Comparison of ENCODE assay signal across 9 cellular contexts in genomic region chr6:42226251-42227143, GRCh38. TPM values are rescaled to one million over a fixed set of nuclear protein-coding genes. Genes with fewer than 3 reads are reported as not detected.
DNase-seq lines count a peak whose midpoint lies in the region; ATAC-seq and TF ChIP-seq lines count a peak whose summit lies in the region.
"Had no signal": no experiment of that assay in that cellular context is flagged by ENCODE, and none has a peak within 500 bp of the region (broad histone marks: within the 10 kb centered on the region; RNA-seq: fewer than 3 reads in every experiment).

No MANE protein-coding gene starts in this region.

- ATAC-seq in SK-N-SH treated with all-trans-retinoic acid at 6 μM for 48 hours (peak; percentile 80), GM19395 (IDR thresholded peaks at IDR 0.05; ENCODE audit: unreplicated experiment) (no peak), HG03108 (IDR thresholded peaks at IDR 0.05; ENCODE audit: unreplicated experiment) (no peak), GM21367 (IDR thresholded peaks at IDR 0.05; ENCODE audit: unreplicated experiment) (no peak), GM19397 (IDR thresholded peaks at IDR 0.05; ENCODE audit: unreplicated experiment) (no peak)

- H3K4me1 ChIP-seq in HEK293 (ENCODE audit: control insufficient read depth, insufficient read depth, low read length) (peaks cover 16% of the 10 kb centered on the region), smooth muscle cell (ENCODE audit: low read depth) (no peaks in the 10 kb centered on the region)

- H3K36me3 ChIP-seq in HEK293 (ENCODE audit: control insufficient read depth in 2 of 2, insufficient read depth in 1 of 2, low read length in 2 of 2) = no peaks in the 10 kb centered on the region
- no peaks in the 10 kb centered on the region for H3K36me3 ChIP-seq in smooth muscle cell (ENCODE audit: low read depth)

- CTCF ChIA-PET in HEK293 (lab: Yijun Ruan, JAX) = interaction anchor here (0.6 to 5.2 kb wide), 15 partner anchors 9 to 858 kb away, joined by 3 to 46 read pairs (median 3); partner anchors contain the start of genes MRPS10, TAF8 and TOMM6

- peak overlapping the region; percentile 43 for H3K9ac ChIP-seq in smooth muscle cell (ENCODE audit: low read depth)

- H3F3A ChIP-seq in smooth muscle cell (ENCODE audit: low read depth) = no peaks in the 10 kb centered on the region

- H2AFZ ChIP-seq in smooth muscle cell (ENCODE audit: low read depth) = no peak overlapping the region

- peak; percentile 83 for DNase-seq in glomerular visceral epithelial cell (ENCODE audit: extremely low spot score)
- no peak for DNase-seq in smooth muscle cell (lab: John Stamatoyannopoulos, UW; ENCODE audit: unreplicated experiment)
- DNase-seq: activated effector memory CD4-positive, alpha-beta T cell treated with Interleukin-2 at 50 U/mL for 16 hours had no signal

- H3K4me2 ChIP-seq in smooth muscle cell = peak overlapping the region; percentile 40

- H3K27me3 ChIP-seq in smooth muscle cell (ENCODE audit: low read depth) = no peaks in the 10 kb centered on the region

- H3K4me3 ChIP-seq in HEK293 (ENCODE audit: low read depth, low read length) (no peak overlapping the region), smooth muscle cell (no peak overlapping the region)

- POLR2A ChIA-PET in HEK293 (lab: Yijun Ruan, JAX) = interaction anchor here (0.5 to 1.7 kb wide), 10 partner anchors 9 to 795 kb away, joined by 3 to 7 read pairs (median 4); partner anchors contain the start of genes MRPS10, TAF8, TOMM6 and UBR2

- H3K27ac ChIP-seq in HEK293 (ENCODE audit: extremely low read depth, low read depth, low read length) (peak overlapping the region; percentile 34; the same call in 1 of the 2 replicates), smooth muscle cell (ENCODE audit: low read depth) (peak overlapping the region; percentile 86)

- WGBS in smooth muscle cell (ENCODE audit: low lambda C conversion rate) = 32% methylated on average over 11 of the region's 11 CpGs

- H4K20me1 ChIP-seq in smooth muscle cell (ENCODE audit: low read depth) = no peaks in the 10 kb centered on the region

- TF ChIP-seq CTCF in HEK293 (tag by site-specific recombination; IDR thresholded peaks at IDR 0.05) (no peak), smooth muscle cell (IDR thresholded peaks at IDR 0.05; ENCODE audit: borderline replicate concordance, insufficient read depth, poor library complexity, severe bottlenecking) (no peak)

- no peaks in the 10 kb centered on the region for H3K79me2 ChIP-seq in smooth muscle cell (ENCODE audit: low read depth)

- H3K9me3 ChIP-seq in HEK293 (ENCODE audit: control insufficient read depth, insufficient read depth, low read depth, low read length) = no peaks in the 10 kb centered on the region
- H3K9me3 ChIP-seq in smooth muscle cell (replicated peaks; ENCODE audit: low read depth) = no peaks in the 10 kb centered on the region

TF ChIP-seq in HEK293, 187 proteins besides CTCF, POLR2A, EP300 and RAD21 (continues in another document):
- TF ChIP-seq, protein P1, sequence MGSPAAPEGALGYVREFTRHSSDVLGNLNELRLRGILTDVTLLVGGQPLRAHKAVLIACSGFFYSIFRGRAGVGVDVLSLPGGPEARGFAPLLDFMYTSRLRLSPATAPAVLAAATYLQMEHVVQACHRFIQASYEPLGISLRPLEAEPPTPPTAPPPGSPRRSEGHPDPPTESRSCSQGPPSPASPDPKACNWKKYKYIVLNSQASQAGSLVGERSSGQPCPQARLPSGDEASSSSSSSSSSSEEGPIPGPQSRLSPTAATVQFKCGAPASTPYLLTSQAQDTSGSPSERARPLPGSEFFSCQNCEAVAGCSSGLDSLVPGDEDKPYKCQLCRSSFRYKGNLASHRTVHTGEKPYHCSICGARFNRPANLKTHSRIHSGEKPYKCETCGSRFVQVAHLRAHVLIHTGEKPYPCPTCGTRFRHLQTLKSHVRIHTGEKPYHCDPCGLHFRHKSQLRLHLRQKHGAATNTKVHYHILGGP (tag by site-specific recombination; IDR thresholded peaks at IDR 0.05) = no peak
- peak; percentile 25; the same call in 1 of the 2 replicates for TF ChIP-seq ZBTB17 (tag by site-specific recombination; IDR thresholded peaks at IDR 0.05)
- TF ChIP-seq PRDM6 (tag by site-specific recombination; IDR thresholded peaks at IDR 0.05) = peak; percentile 20; the same call in 1 of the 2 replicates
- no peak for TF ChIP-seq ZNF394 (tag by site-specific recombination; IDR thresholded peaks at IDR 0.05; ENCODE audit: borderline replicate concordance)
- 0 out of 2 replicates have a peak, but pooled peaks have one; percentile 30 for TF ChIP-seq KLF8 (tag by site-specific recombination; IDR thresholded peaks at IDR 0.05)

TF ChIP-seq in SK-N-SH treated with all-trans-retinoic acid at 6 μM for 48 hours, 23 proteins besides CTCF, POLR2A, EP300 and RAD21:
- TF ChIP-seq ZFP3 (CRISPR knock-in tag; IDR thresholded peaks at IDR 0.05) = 0 out of 2 replicates have a peak, but pooled peaks have one; percentile 13
- TF ChIP-seq POU6F1 (CRISPR knock-in tag; IDR thresholded peaks at IDR 0.05; ENCODE audit: borderline replicate concordance, low read depth) = no peak
- TF ChIP-seq ISL1 (CRISPR knock-in tag; IDR thresholded peaks at IDR 0.05) = 0 out of 2 replicates have a peak, but pooled peaks have one; percentile 18

RNA-seq across cellular contexts. Expression of gene MRPS10, which starts 8.8 kb away (rescaled TPM):
- 45.3 and 47.8 TPM in 2 replicates for total RNA-seq in smooth muscle cell
- 39.9 and 41.1 TPM in 2 replicates for polyA plus RNA-seq in smooth muscle cell

RNA-seq across cellular contexts. Expression of gene GUCA1B, which starts 31.7 kb away (rescaled TPM):
- 0.27 TPM in 2 replicates for total RNA-seq in smooth muscle cell
- 0.24 TPM in 1 of 2 replicates, not detected in the other for polyA plus RNA-seq in smooth muscle cell

RNA-seq across cellular contexts. Expression of gene GUCA1A, which starts 53.3 kb away (rescaled TPM):
- total RNA-seq in smooth muscle cell = 1.6 and 2.3 TPM in 2 replicates
- polyA plus RNA-seq in smooth muscle cell = 3.9 and 7.2 TPM in 2 replicates

Comparison
In these comparisons a context has a peak if more than half of its experiments do, and no peak if none do; other contexts are left out.
1. Of the 2 proteins assayed by ChIP-seq in both HEK293 and SK-N-SH treated with all-trans-retinoic acid at 6 μM for 48 hours: peak only in HEK293: PATZ1; only in SK-N-SH treated with all-trans-retinoic acid at 6 μM for 48 hours: ZFP3; in both: none; in neither: 0.